Comparison of ENCODE assay signal across 22 cellular contexts in the genomic region with DNA sequence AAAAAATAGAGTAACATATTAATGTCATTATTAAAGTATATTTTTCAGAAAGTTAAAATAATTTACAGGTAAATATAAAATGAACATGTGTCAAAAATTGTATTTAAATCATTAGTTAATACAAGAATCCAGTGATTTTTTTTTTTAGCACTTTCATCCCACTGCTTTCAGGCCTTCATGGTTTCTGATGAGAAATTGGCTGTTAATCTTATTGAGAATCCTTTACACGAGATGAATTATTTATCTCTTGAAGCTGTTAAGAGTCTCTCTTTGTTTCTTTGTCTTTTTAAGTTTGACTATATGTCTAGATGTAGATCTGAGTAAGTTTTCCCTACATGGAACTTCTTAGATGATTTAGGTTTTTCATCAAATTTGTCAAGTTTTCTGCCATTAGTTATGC.
DNase-seq lines count a peak whose midpoint lies in the region; ATAC-seq and FAIRE-seq lines count a peak whose summit lies in the region.
"Had no signal": no experiment of that assay in that cellular context is flagged by ENCODE, and none has a peak within 500 bp of the region (broad histone marks: within the 10 kb centered on the region; RNA-seq: fewer than 3 reads in every experiment).

No MANE protein-coding gene starts in this region.

- in situ Hi-C loops in ACHN (cut with HindIII; ENCODE audit: low pct_ligation_motif_present, low pct_unique_long_range_greater_than_20kb, low sequenced_read_pairs), result no loop called here

- no peak overlapping the region for H3K27ac Mint-ChIP-seq in activated naive CD4-positive, alpha-beta T cell treated with anti-CD3 and anti-CD28 coated beads, Interleukin-2, amount 10 ng/mL, durations not matched to agents 7 days and 5 days
- H3K27ac Mint-ChIP-seq: CD14-positive monocyte; CD4-positive, alpha-beta T cell; CD8-positive, alpha-beta memory T cell had no signal

- CTCF ChIA-PET in activated naive CD4-positive, alpha-beta T cell treated with anti-CD3 and anti-CD28 coated beads, Interleukin-2, amount 10 ng/mL, durations not matched to agents 7 days and 5 days (lab: Charles Lee), result no interaction called here

- no peaks in the 10 kb centered on the region for H3K27me3 Mint-ChIP-seq in activated naive CD4-positive, alpha-beta T cell treated with anti-CD3 and anti-CD28 coated beads, Interleukin-2, amount 10 ng/mL, durations not matched to agents 7 days and 5 days
- H3K27me3 Mint-ChIP-seq: CD4-positive, alpha-beta T cell; CD8-positive, alpha-beta memory T cell had no signal

- peaks cover 11% of the 10 kb centered on the region for H3K9me3 Mint-ChIP-seq in activated naive CD4-positive, alpha-beta T cell treated with anti-CD3 and anti-CD28 coated beads, Interleukin-2, amount 10 ng/mL, durations not matched to agents 7 days and 5 days

- no peaks in the 10 kb centered on the region for H3K36me3 Mint-ChIP-seq in activated naive CD4-positive, alpha-beta T cell treated with anti-CD3 and anti-CD28 coated beads, Interleukin-2, amount 10 ng/mL, durations not matched to agents 7 days and 5 days
- H3K36me3 Mint-ChIP-seq: CD14-positive monocyte; CD8-positive, alpha-beta memory T cell had no signal

- no peaks in the 10 kb centered on the region for H3K4me1 Mint-ChIP-seq in activated naive CD4-positive, alpha-beta T cell treated with anti-CD3 and anti-CD28 coated beads, Interleukin-2, amount 10 ng/mL, durations not matched to agents 7 days and 5 days
- H3K4me1 Mint-ChIP-seq: CD14-positive monocyte; CD8-positive, alpha-beta memory T cell had no signal

- no peak overlapping the region for H3K4me3 Mint-ChIP-seq in activated naive CD4-positive, alpha-beta T cell treated with anti-CD3 and anti-CD28 coated beads, Interleukin-2, amount 10 ng/mL, durations not matched to agents 7 days and 5 days
- H3K4me3 Mint-ChIP-seq: CD14-positive monocyte; CD4-positive, alpha-beta T cell; CD8-positive, alpha-beta memory T cell had no signal

- FAIRE-seq in A204.1 (lab: Jason Lieb, UNC) (peak; percentile 88), endometrium (lab: Jason Lieb, UNC) (peak; percentile 53)
- FAIRE-seq: D721Med, GM12878, H1 had no signal

- ATAC-seq in sciatic nerve, result no peak
- ATAC-seq: GM12878 had no signal

- DNase-seq in ACHN (peak; percentile 38), OCI-M1 (lab: John Stamatoyannopoulos, UW) (peak; percentile 1), kidney glomerular epithelial cell (lab: John Stamatoyannopoulos, UW) (no peak), sciatic nerve (ENCODE audit: low spot score) (no peak)
- no peak for DNase-seq in activated naive CD4-positive, alpha-beta T cell treated with anti-CD3 and anti-CD28 coated beads, Interleukin-2, amount 10 ng/mL, durations not matched to agents 7 days and 5 days
- DNase-seq: AML-193; BE2C; CD4-positive, alpha-beta T cell; CD8-positive, alpha-beta memory T cell; DMS 273 treated with DMSO at 0.1 percent for 48 hours; DMS79; EL; GDM1; GM23248; H7; HCEC 1CT had no signal

- intact Hi-C loops in sciatic nerve (cut with DNase I), result no loop called here

Comparison
In these comparisons a context has a peak if more than half of its experiments do, and no peak if none do; other contexts are left out.
1. DNase-seq: peak in ACHN (single experiment) and OCI-M1 (single experiment); none in kidney glomerular epithelial cell (single experiment), sciatic nerve (single experiment) and activated naive CD4-positive, alpha-beta T cell treated with anti-CD3 and anti-CD28 coated beads, Interleukin-2, amount 10 ng/mL, durations not matched to agents 7 days and 5 days (single experiment).